Comparison of ENCODE assay signal across 10 cellular contexts in the genomic region with DNA sequence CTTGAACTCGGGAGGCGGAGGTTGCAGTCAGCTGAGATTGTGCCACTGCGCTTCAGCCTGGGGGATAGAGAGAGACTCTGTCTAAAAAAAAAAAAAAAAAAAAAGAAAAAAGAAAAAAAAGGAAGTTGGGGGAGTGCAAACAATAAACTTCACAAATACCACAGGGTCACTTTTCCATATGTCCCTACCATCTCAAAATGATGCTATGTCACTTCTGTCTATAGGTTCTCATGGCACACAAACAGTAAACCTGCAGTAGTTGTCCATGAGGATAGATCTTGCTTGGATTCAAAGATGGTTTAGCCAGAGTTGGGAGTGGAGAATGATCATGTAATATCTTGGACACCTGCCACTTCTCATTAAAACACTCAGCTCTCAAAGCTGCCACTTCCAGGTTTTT. TPM values are rescaled to one million over a fixed set of nuclear protein-coding genes. Genes with fewer than 3 reads are reported as not detected.
A peak's percentile ranks its signal among the peaks of the same experiment; 100 is the strongest.
DNase-seq lines count a peak whose midpoint lies in the region; ATAC-seq and TF ChIP-seq lines count a peak whose summit lies in the region.
"Had no signal": no experiment of that assay in that cellular context is flagged by ENCODE, and none has a peak within 500 bp of the region (broad histone marks: within the 10 kb centered on the region; RNA-seq: fewer than 3 reads in every experiment).

No MANE protein-coding gene starts in this region.

- H3K27me3 ChIP-seq in right atrium auricular region = no peaks in the 10 kb centered on the region
- H3K27me3 ChIP-seq in lung (ENCODE audit: control insufficient read depth, insufficient read depth) = no peaks in the 10 kb centered on the region
- no peaks in the 10 kb centered on the region for H3K27me3 ChIP-seq in uterus

- H3K4me1 ChIP-seq in right atrium auricular region = peaks cover 0 to 35% of the 10 kb centered on the region in 2 donors
- H3K4me1 ChIP-seq in lung (ENCODE audit: control insufficient read depth in 2 of 2, insufficient read depth in 2 of 2, low read length in 2 of 2) = peaks cover 3 to 5% of the 10 kb centered on the region in 2 donors
- H3K4me1 ChIP-seq in uterus = no peaks in the 10 kb centered on the region

- peak overlapping the region; percentile 90 for H3K4me3 Mint-ChIP-seq in activated naive CD8-positive, alpha-beta T cell treated with anti-CD3 and anti-CD28 coated beads for 36 hours

- intact Hi-C loops in Right ventricle myocardium superior (cut with DNase I) (no loop called here), uterus (cut with DNase I; ENCODE audit: low total_unique reads) (no loop called here)

- TF ChIP-seq CTCF in right atrium auricular region (IDR thresholded peaks at IDR 0.05) (no peak), lung (IDR thresholded peaks at IDR 0.05; ENCODE audit: control extremely low read depth, extremely low read depth) (no peak), uterus (IDR thresholded peaks at IDR 0.05) (no peak)

- no peak for TF ChIP-seq POLR2A in uterus (IDR thresholded peaks at IDR 0.05)

- H3K4me3 ChIP-seq in right atrium auricular region (peak overlapping the region in 1 of 2 donors; percentile 81), lung (no peak overlapping the region), uterus (peak overlapping the region in 1 of 2 donors; percentile 91)

- peaks cover 24% of the 10 kb centered on the region for H3K4me1 Mint-ChIP-seq in activated naive CD8-positive, alpha-beta T cell treated with anti-CD3 and anti-CD28 coated beads for 36 hours

- no peaks in the 10 kb centered on the region for H3K9me3 Mint-ChIP-seq in activated naive CD8-positive, alpha-beta T cell treated with anti-CD3 and anti-CD28 coated beads for 36 hours

- peaks cover 3% of the 10 kb centered on the region for H3K36me3 Mint-ChIP-seq in activated naive CD8-positive, alpha-beta T cell treated with anti-CD3 and anti-CD28 coated beads for 36 hours

- H3K27me3 Mint-ChIP-seq in activated naive CD8-positive, alpha-beta T cell treated with anti-CD3 and anti-CD28 coated beads for 36 hours = no peaks in the 10 kb centered on the region

- H3K9me3 ChIP-seq in right atrium auricular region = no peaks in the 10 kb centered on the region
- no peaks in the 10 kb centered on the region for H3K9me3 ChIP-seq in lung (ENCODE audit: control insufficient read depth in 2 of 2, insufficient read depth in 1 of 2, low read length in 1 of 2)
- no peaks in the 10 kb centered on the region for H3K9me3 ChIP-seq in uterus

- H3K27ac Mint-ChIP-seq in activated naive CD8-positive, alpha-beta T cell treated with anti-CD3 and anti-CD28 coated beads for 36 hours = peak overlapping the region; percentile 94

- DNase-seq in right atrium auricular region (ENCODE audit: low spot score) (no peak), Right ventricle myocardium superior (no peak), lung (ENCODE audit: low spot score) (no peak), uterus (no peak)
- no peak for DNase-seq in activated naive CD8-positive, alpha-beta T cell treated with anti-CD3 and anti-CD28 coated beads for 36 hours
- no peak for DNase-seq in activated effector memory CD4-positive, alpha-beta T cell treated with anti-CD3 and anti-CD28 coated beads, Interleukin-2, amount 50 U/mL, for 16 hours
- DNase-seq: foreskin melanocyte, NCI-H1694 treated with DMSO at 0.1 percent for 48 hours had no signal

- no peak for ATAC-seq in Right ventricle myocardium superior (ENCODE audit: poor library complexity)
- no peak for ATAC-seq in lung (ENCODE audit: insufficient read depth, low FRiP score)
- no peak for ATAC-seq in GM19328 (IDR thresholded peaks at IDR 0.05; ENCODE audit: unreplicated experiment)
- no peak for ATAC-seq in HG02610 (IDR thresholded peaks at IDR 0.05; ENCODE audit: unreplicated experiment)

- H3K27ac ChIP-seq in right atrium auricular region = peak overlapping the region; percentile 86 to 95
- peak overlapping the region; percentile 85 to 87 for H3K27ac ChIP-seq in lung (ENCODE audit: low read depth in 1 of 2, low read length in 1 of 2)
- H3K27ac ChIP-seq in uterus = peak overlapping the region; percentile 83 to 84

- H3K36me3 ChIP-seq in right atrium auricular region = peaks cover 16% of the 10 kb centered on the region
- peaks cover 7 to 12% of the 10 kb centered on the region in 2 donors for H3K36me3 ChIP-seq in lung (ENCODE audit: control insufficient read depth in 2 of 2, insufficient read depth in 2 of 2, low read length in 2 of 2)
- no peaks in the 10 kb centered on the region for H3K36me3 ChIP-seq in uterus

- WGBS in lung, 2 donors = 27 to 81% methylated on average over 3 of the region's 3 CpGs

RNA-seq across cellular contexts. Expression of a gene that starts 1.1 kb away (rescaled TPM):
- total RNA-seq in right atrium auricular region = 10 to 100 TPM; 22.0 to 23.7 TPM
- total RNA-seq in Right ventricle myocardium superior = 19.8 TPM
- 10 to 100 TPM; 19.2 to 20.2 TPM for total RNA-seq in activated naive CD8-positive, alpha-beta T cell treated with anti-CD3 and anti-CD28 coated beads for 36 hours
- total RNA-seq in lung = 10 to 100 TPM; 34.6 to 36.0 TPM
- polyA plus RNA-seq in lung = 10 to 100 TPM; 33.8 to 56.1 TPM
- 10 to 100 TPM; 25.6 to 86.6 (median 36.3) TPM for total RNA-seq in uterus

RNA-seq across cellular contexts. Expression of a gene that starts 9.5 kb away (rescaled TPM):
- total RNA-seq in right atrium auricular region (10 to 100 TPM; 56.8 to 69.7 TPM), Right ventricle myocardium superior (63.5 TPM), lung (100 to 1,000 TPM in 1 of 2 donors, 10 to 100 TPM in 1; 46.6 to 252 TPM), uterus (10 to 100 TPM; 10.8 to 91.4 (median 61.2) TPM)
- total RNA-seq in activated naive CD8-positive, alpha-beta T cell treated with anti-CD3 and anti-CD28 coated beads for 36 hours = 100 to 1,000 TPM; 121 to 125 TPM
- 100 to 1,000 TPM in 1 of 2 donors, 10 to 100 TPM in 1; 59.7 to 152 TPM for polyA plus RNA-seq in lung

RNA-seq across cellular contexts. Expression of a gene that starts 18.2 kb away (rescaled TPM):
- total RNA-seq in right atrium auricular region (10 to 100 TPM in 1 of 2 donors, 1 to 10 TPM in 1; 4.9 to 13.3 TPM), Right ventricle myocardium superior (22.1 TPM), lung (10 to 100 TPM; 11.7 to 31.5 TPM), uterus (10 to 100 TPM in 3 of 4 donors, 1 to 10 TPM in 1; 9.5 to 19.9 (median 15.3) TPM)
- total RNA-seq in activated naive CD8-positive, alpha-beta T cell treated with anti-CD3 and anti-CD28 coated beads for 36 hours = 10 to 100 TPM; 42.1 to 43.0 TPM
- 10 to 100 TPM; 31.5 to 33.3 TPM for polyA plus RNA-seq in lung

RNA-seq across cellular contexts. Expression of a gene that starts 35.2 kb away (rescaled TPM):
- total RNA-seq in right atrium auricular region (10 to 100 TPM; 15.8 to 18.6 TPM), Right ventricle myocardium superior (18.2 TPM), lung (10 to 100 TPM; 29.4 to 50.9 TPM), uterus (10 to 100 TPM in 2 of 4 donors, 1 to 10 TPM in 2; 2.8 to 30.6 (median 16.9) TPM)
- total RNA-seq in activated naive CD8-positive, alpha-beta T cell treated with anti-CD3 and anti-CD28 coated beads for 36 hours = 10 to 100 TPM; 58.3 to 63.6 TPM
- polyA plus RNA-seq in lung = 10 to 100 TPM; 19.0 to 36.7 TPM

RNA-seq across cellular contexts. Expression of a gene that starts 35.8 kb away (rescaled TPM):
- total RNA-seq in right atrium auricular region = 10 to 100 TPM in 1 of 2 donors, 1 to 10 TPM in 1; 8.2 to 11.1 TPM
- 7.1 TPM for total RNA-seq in Right ventricle myocardium superior
- 10 to 100 TPM; 28.2 to 30.1 TPM for total RNA-seq in activated naive CD8-positive, alpha-beta T cell treated with anti-CD3 and anti-CD28 coated beads for 36 hours
- 10 to 100 TPM in 1 of 2 donors, 1 to 10 TPM in 1; 8.2 to 16.2 TPM for total RNA-seq in lung
- polyA plus RNA-seq in lung = 10 to 100 TPM; 13.5 to 13.6 TPM
- 10 to 100 TPM in 2 of 4 donors, 1 to 10 TPM in 2; 7.4 to 18.1 (median 11.9) TPM for total RNA-seq in uterus
